Comparison of ENCODE assay signal across 37 cellular contexts in genomic region chr1:3290915-3291314, GRCh38.
"Had no signal": no experiment of that assay in that cellular context is flagged by ENCODE, and none has a peak within 500 bp of the region (broad histone marks: within the 10 kb centered on the region; RNA-seq: fewer than 3 reads in every experiment).

No MANE protein-coding gene starts in this region.

- H3K27me3 ChIP-seq: brain microvascular endothelial cell, MG63, Peyer's patch had no signal

- H3K4me3 ChIP-seq: MG63, Peyer's patch had no signal

- H3K36me3 Mint-ChIP-seq: activated CD8-positive, alpha-beta memory T cell treated with anti-CD3 and anti-CD28 coated beads, Interleukin-2, amount 10 ng/mL, durations not matched to agents 7 days and 5 days; activated naive CD8-positive, alpha-beta T cell treated with anti-CD3 and anti-CD28 coated beads for 36 hours had no signal

- DNase-seq: activated CD4-positive, alpha-beta memory T cell treated with anti-CD3 and anti-CD28 coated beads, Interleukin-2, amount 10 ng/mL, durations not matched to agents 7 days and 5 days; activated CD4-positive, alpha-beta T cell treated with anti-CD3 and anti-CD28 coated beads for 1 hour; activated CD4-positive, alpha-beta T cell treated with anti-CD3 and anti-CD28 coated beads for 48 hours; activated CD4-positive, CD25-positive, alpha-beta regulatory T cell; activated CD8-positive, alpha-beta memory T cell treated with anti-CD3 and anti-CD28 coated beads for 24 hours; activated CD8-positive, alpha-beta memory T cell treated with anti-CD3 and anti-CD28 coated beads, Interleukin-2, amount 10 ng/mL, durations not matched to agents 7 days and 5 days; activated CD8-positive, alpha-beta memory T cell treated with anti-CD3 and anti-CD28 coated beads, Interleukin-2, amount 50 U/mL, for 48 hours; activated effector memory CD4-positive, alpha-beta T cell treated with anti-CD3 and anti-CD28 coated beads, Interleukin-2, amount 50 U/mL, for 16 hours; activated naive CD4-positive, alpha-beta T cell; activated naive CD4-positive, alpha-beta T cell treated with anti-CD3 and anti-CD28 coated beads, Interleukin-2, amount 50 U/mL, for 16 hours; activated naive CD8-positive, alpha-beta T cell treated with anti-CD3 and anti-CD28 coated beads for 36 hours; activated T-cell treated with anti-CD3 and anti-CD28 coated beads, Interleukin-2, amount 50 U/mL, for 1 hour; activated T-cell treated with anti-CD3 and anti-CD28 coated beads, Interleukin-2, amount 50 U/mL, for 72 hours; amniotic stem cell; aorta; brain microvascular endothelial cell; caudate nucleus; Kasumi-1; KG1; MG63; NCI-H1048; NCI-H1105 treated with DMSO at 0.1 percent for 48 hours; NCI-H1436; NCI-H1694; NCI-H1930; NCI-H510A; NCI-H526; NCI-H748 treated with DMSO at 0.1 percent for 48 hours; NK-92 treated with Interleukin-12 subunit alpha and Interleukin-12 subunit beta, amount 100 ng/mL, for 24 hours; PC-3; RPMI8226; SIG-M5; SW 1271; T1000; WERI-Rb-1 had no signal

- H3K9me3 ChIP-seq: MG63, Peyer's patch had no signal

- H3K27me3 Mint-ChIP-seq: activated CD4-positive, alpha-beta memory T cell treated with anti-CD3 and anti-CD28 coated beads, Interleukin-2, amount 10 ng/mL, durations not matched to agents 7 days and 5 days; activated CD8-positive, alpha-beta memory T cell treated with anti-CD3 and anti-CD28 coated beads, Interleukin-2, amount 10 ng/mL, durations not matched to agents 7 days and 5 days; activated naive CD8-positive, alpha-beta T cell treated with anti-CD3 and anti-CD28 coated beads for 36 hours; activated T-helper 17 cell treated with anti-CD3 and anti-CD28 coated beads, Interleukin-2, amount 50 U/mL, for 72 hours had no signal

- H3K4me3 Mint-ChIP-seq: activated CD4-positive, alpha-beta memory T cell treated with anti-CD3 and anti-CD28 coated beads, Interleukin-2, amount 10 ng/mL, durations not matched to agents 7 days and 5 days; activated CD8-positive, alpha-beta memory T cell treated with anti-CD3 and anti-CD28 coated beads, Interleukin-2, amount 10 ng/mL, durations not matched to agents 7 days and 5 days; activated naive CD8-positive, alpha-beta T cell treated with anti-CD3 and anti-CD28 coated beads for 36 hours; activated T-cell treated with anti-CD3 and anti-CD28 coated beads, Interleukin-2, amount 50 U/mL, for 72 hours; activated T-helper 17 cell treated with anti-CD3 and anti-CD28 coated beads, Interleukin-2, amount 50 U/mL, for 72 hours had no signal

- H3K36me3 ChIP-seq: brain microvascular endothelial cell, MG63, Peyer's patch, WERI-Rb-1 had no signal

- ATAC-seq: activated CD8-positive, alpha-beta memory T cell treated with anti-CD3 and anti-CD28 coated beads, Interleukin-2, amount 10 ng/mL, durations not matched to agents 7 days and 5 days; activated T-cell treated with anti-CD3 and anti-CD28 coated beads, Interleukin-2, amount 50 U/mL, for 72 hours; activated T-helper 17 cell treated with anti-CD3 and anti-CD28 coated beads, Interleukin-2, amount 50 U/mL, for 72 hours; PC-3 had no signal

- H3K27ac ChIP-seq: brain microvascular endothelial cell, Peyer's patch, WERI-Rb-1 had no signal

- H3K4me1 Mint-ChIP-seq: activated CD4-positive, alpha-beta memory T cell treated with anti-CD3 and anti-CD28 coated beads, Interleukin-2, amount 10 ng/mL, durations not matched to agents 7 days and 5 days; activated CD8-positive, alpha-beta memory T cell treated with anti-CD3 and anti-CD28 coated beads, Interleukin-2, amount 10 ng/mL, durations not matched to agents 7 days and 5 days; activated naive CD8-positive, alpha-beta T cell treated with anti-CD3 and anti-CD28 coated beads for 36 hours; activated T-helper 17 cell treated with anti-CD3 and anti-CD28 coated beads, Interleukin-2, amount 50 U/mL, for 72 hours had no signal

- H3K9me3 Mint-ChIP-seq: activated CD4-positive, alpha-beta memory T cell treated with anti-CD3 and anti-CD28 coated beads, Interleukin-2, amount 10 ng/mL, durations not matched to agents 7 days and 5 days; activated naive CD8-positive, alpha-beta T cell treated with anti-CD3 and anti-CD28 coated beads for 36 hours; activated T-cell treated with anti-CD3 and anti-CD28 coated beads, Interleukin-2, amount 50 U/mL, for 72 hours; activated T-helper 17 cell treated with anti-CD3 and anti-CD28 coated beads, Interleukin-2, amount 50 U/mL, for 72 hours had no signal

- H3K27ac Mint-ChIP-seq: activated CD4-positive, alpha-beta memory T cell treated with anti-CD3 and anti-CD28 coated beads, Interleukin-2, amount 10 ng/mL, durations not matched to agents 7 days and 5 days; activated CD8-positive, alpha-beta memory T cell treated with anti-CD3 and anti-CD28 coated beads, Interleukin-2, amount 10 ng/mL, durations not matched to agents 7 days and 5 days; activated naive CD8-positive, alpha-beta T cell treated with anti-CD3 and anti-CD28 coated beads for 36 hours; activated T-cell treated with anti-CD3 and anti-CD28 coated beads, Interleukin-2, amount 50 U/mL, for 72 hours; activated T-helper 17 cell treated with anti-CD3 and anti-CD28 coated beads, Interleukin-2, amount 50 U/mL, for 72 hours had no signal
